In genomic region chr13:111178417-111178816, GRCh38 we compare ENCODE assay signal across 7 cellular contexts.
DNase-seq lines count a peak whose midpoint lies in the region; ATAC-seq and TF ChIP-seq lines count a peak whose summit lies in the region.

No MANE protein-coding gene starts in this region.

- H3K4me3 ChIP-seq in right cardiac atrium (ENCODE audit: low read length), result no peak overlapping the region
- H3K4me3 ChIP-seq in stomach, result no peak overlapping the region

- DNase-seq in activated naive CD8-positive, alpha-beta T cell treated with anti-CD3 and anti-CD28 coated beads, Interleukin-2, amount 50 U/mL, for 24 hours, result no peak
- DNase-seq in right cardiac atrium (no peak), stomach (no peak), NOMO-1 treated with dmso at 0.1 percent for 144 hours (lab: John Stamatoyannopoulos, UW; ENCODE audit: unreplicated experiment) (no peak)

- H3K27me3 Mint-ChIP-seq in activated naive CD8-positive, alpha-beta T cell treated with anti-CD3 and anti-CD28 coated beads, Interleukin-2, amount 50 U/mL, for 24 hours, result no peaks in the 10 kb centered on the region

- H3K4me1 ChIP-seq in right cardiac atrium (ENCODE audit: control insufficient read depth, insufficient read depth, low read length) (peaks cover 20% of the 10 kb centered on the region), stomach (peaks cover 19 to 54% (median 31%) of the 10 kb centered on the region in 4 donors)

- no peak for TF ChIP-seq CTCF in stomach (IDR thresholded peaks at IDR 0.05)

- H3K9me3 ChIP-seq in KOPT-K1 (ENCODE audit: insufficient read depth, low read length, poor library complexity, severe bottlenecking) (no peaks in the 10 kb centered on the region), right cardiac atrium (ENCODE audit: control insufficient read depth, low read length) (no peaks in the 10 kb centered on the region), stomach (no peaks in the 10 kb centered on the region)

- intact Hi-C loops in right cardiac atrium (cut with DNase I), result no loop called here
- intact Hi-C loops in stomach (cut with DNase I; ENCODE audit: low total_unique reads), result no loop called here

- H3K4me1 Mint-ChIP-seq in activated naive CD8-positive, alpha-beta T cell treated with anti-CD3 and anti-CD28 coated beads, Interleukin-2, amount 50 U/mL, for 24 hours, result peaks cover 80% of the 10 kb centered on the region

- 63% methylated on average over 4 of the region's 4 CpGs for WGBS in right cardiac atrium
- 83 to 95% (median 90%) methylated on average over 4 of the region's 4 CpGs for WGBS in stomach, 5 donors

- H3K9me3 Mint-ChIP-seq in activated naive CD8-positive, alpha-beta T cell treated with anti-CD3 and anti-CD28 coated beads, Interleukin-2, amount 50 U/mL, for 24 hours, result peaks cover 14% of the 10 kb centered on the region

- peaks cover 54% of the 10 kb centered on the region for H3K36me3 Mint-ChIP-seq in activated naive CD8-positive, alpha-beta T cell treated with anti-CD3 and anti-CD28 coated beads, Interleukin-2, amount 50 U/mL, for 24 hours (ENCODE audit: low read depth)

- no peaks in the 10 kb centered on the region for H3K27me3 ChIP-seq in right cardiac atrium (ENCODE audit: control insufficient read depth, insufficient read depth)
- H3K27me3 ChIP-seq in stomach, result no peaks in the 10 kb centered on the region

- peaks cover 15% of the 10 kb centered on the region; the same call in 1 of the 2 replicates for H3K36me3 ChIP-seq in KOPT-K1 (ENCODE audit: insufficient read depth, low read length)
- peaks cover 0 to 14% (median 6%) of the 10 kb centered on the region in 4 donors for H3K36me3 ChIP-seq in stomach

- peak overlapping the region; percentile 25 for H3K27ac Mint-ChIP-seq in activated naive CD8-positive, alpha-beta T cell treated with anti-CD3 and anti-CD28 coated beads, Interleukin-2, amount 50 U/mL, for 24 hours

- no peak for TF ChIP-seq POLR2A in stomach (IDR thresholded peaks at IDR 0.05)

- ATAC-seq in activated naive CD8-positive, alpha-beta T cell treated with anti-CD3 and anti-CD28 coated beads, Interleukin-2, amount 50 U/mL, for 24 hours, result no peak
- ATAC-seq in right cardiac atrium (peak; percentile 10 to 33), GM21576 (IDR thresholded peaks at IDR 0.05; ENCODE audit: unreplicated experiment) (no peak), HG03097 (IDR thresholded peaks at IDR 0.05; ENCODE audit: low FRiP score, unreplicated experiment) (no peak)

- H3K27ac ChIP-seq in KOPT-K1 (ENCODE audit: low read depth, low read length, poor library complexity, severe bottlenecking), result peak overlapping the region; percentile 76
- peak overlapping the region; percentile 49 for H3K27ac ChIP-seq in right cardiac atrium (ENCODE audit: low read length)
- peak overlapping the region in 4 of 5 donors; percentile 37 to 80 (median 70) for H3K27ac ChIP-seq in stomach

- TF ChIP-seq EP300 in stomach (IDR thresholded peaks at IDR 0.05), result no peak

- no peak overlapping the region for H3K4me3 Mint-ChIP-seq in activated naive CD8-positive, alpha-beta T cell treated with anti-CD3 and anti-CD28 coated beads, Interleukin-2, amount 50 U/mL, for 24 hours

Comparison
In these comparisons a context has a peak if more than half of its experiments do, and no peak if none do; other contexts are left out.
1. ATAC-seq: peak in right cardiac atrium (2 of 2); none in activated naive CD8-positive, alpha-beta T cell treated with anti-CD3 and anti-CD28 coated beads, Interleukin-2, amount 50 U/mL, for 24 hours (single experiment), GM21576 (single experiment) and HG03097 (single experiment).
2. Peak in every context shown above with its lines, with median percentiles within 50 percentile points of each other: H3K27ac ChIP-seq.